In genomic region chr22:36196254-36197064, GRCh38 we compare ENCODE assay signal across 1 cellular context.
TF ChIP-seq lines count a peak whose summit lies in the region.

No MANE protein-coding gene starts in this region.

TF ChIP-seq in GM12891, 5 proteins besides CTCF, POLR2A, EP300 and RAD21:
- TF ChIP-seq PAX5 (IDR thresholded peaks at IDR 0.05; ENCODE audit: insufficient read depth, low read length, severe bottlenecking) (no peak), POU2F2 (IDR thresholded peaks at IDR 0.05; ENCODE audit: low read depth, low read length) (no peak), TAF1 (IDR thresholded peaks at IDR 0.05; ENCODE audit: low read depth, low read length) (no peak), SPI1 (IDR thresholded peaks at IDR 0.05; ENCODE audit: low read depth, low read length) (no peak), POLR2AphosphoS5 (IDR thresholded peaks at IDR 0.05; ENCODE audit: low read depth, low read length) (no peak)
